ENCODE assay signal across 22 cellular contexts in the genomic region with DNA sequence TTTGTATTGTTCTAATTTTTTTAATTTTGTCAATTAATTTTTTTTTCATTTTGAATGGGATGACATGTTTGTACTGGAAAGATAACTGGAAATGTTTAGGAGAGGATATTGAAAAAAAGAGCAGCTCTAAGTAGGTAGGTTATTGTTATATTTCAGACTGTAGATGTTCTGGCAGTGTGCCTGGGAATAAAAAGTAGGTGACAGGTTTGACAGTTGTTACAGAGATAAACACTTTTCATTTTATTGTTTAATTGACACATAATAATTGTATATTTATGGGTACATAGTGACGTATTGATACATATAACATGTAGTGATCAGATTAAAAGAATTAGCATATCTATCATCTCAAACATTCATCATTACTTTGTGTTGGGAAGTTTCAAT.
DNase-seq lines count a peak whose midpoint lies in the region; ATAC-seq, FAIRE-seq and TF ChIP-seq lines count a peak whose summit lies in the region.
"Had no signal": no experiment of that assay in that cellular context is flagged by ENCODE, and none has a peak within 500 bp of the region (broad histone marks: within the 10 kb centered on the region; RNA-seq: fewer than 3 reads in every experiment).

No MANE protein-coding gene starts in this region.

- H3K4me2 ChIP-seq in A549, result no peak overlapping the region
- no peak overlapping the region for H3K4me2 ChIP-seq in GM23248 (ENCODE audit: unreplicated experiment)

- no peak overlapping the region for H3K9ac ChIP-seq in GM23248
- H3K9ac ChIP-seq: BLaER1 treated with 17β-estradiol and CSF1 and Interleukin-3, amounts not matched to agents 10 nM and 100 nM had no signal

- H3K4me1 ChIP-seq in A549, result peaks cover 8% of the 10 kb centered on the region; the same call in 2 of the 3 replicates
- H3K4me1 ChIP-seq in GM23248 (ENCODE audit: insufficient read depth), result 0 out of 2 replicates have a peak, but pooled peaks cover 8% of the 10 kb centered on the region
- peaks cover 9% of the 10 kb centered on the region for H3K4me1 ChIP-seq in mucosa of descending colon (ENCODE audit: low read depth)
- H3K4me1 ChIP-seq: BE2C had no signal

- no peak for TF ChIP-seq POLR2A in A549 (IDR thresholded peaks at IDR 0.05; ENCODE audit: low read length)

- no peaks in the 10 kb centered on the region for H4K20me1 ChIP-seq in GM23248 (ENCODE audit: insufficient read depth)
- H4K20me1 ChIP-seq: BLaER1 treated with 17β-estradiol and CSF1 and Interleukin-3, amounts not matched to agents 10 nM and 100 nM had no signal

- POLR2A ChIA-PET in A549 (lab: Yijun Ruan, JAX) (no interaction called here), HEK293T (lab: Yijun Ruan, JAX) (no interaction called here)

- CTCF ChIA-PET in A549 (lab: Yijun Ruan, JAX), result interaction anchor here (1.4 to 4.2 kb wide), 3 partner anchors 239 to 304 kb away, joined by 3 to 48 read pairs (median 6); partner anchors contain the start of gene ARRDC3
- CTCF ChIA-PET in HEK293T (lab: Yijun Ruan, JAX), result no interaction called here

- no peaks in the 10 kb centered on the region for H3K9me2 ChIP-seq in GM23248 (ENCODE audit: insufficient read depth)

- no peaks in the 10 kb centered on the region for H3K36me3 ChIP-seq in GM23248 (ENCODE audit: low read depth)
- no peaks in the 10 kb centered on the region for H3K36me3 ChIP-seq in mucosa of descending colon (ENCODE audit: low read depth)
- H3K36me3 ChIP-seq: BE2C; BLaER1 treated with 17β-estradiol and CSF1 and Interleukin-3, amounts not matched to agents 10 nM and 100 nM had no signal

- TF ChIP-seq CTCF in A549 (IDR thresholded peaks at IDR 0.05), result no peak
- no peak for TF ChIP-seq CTCF in mucosa of descending colon (IDR thresholded peaks at IDR 0.05)

- H3K27me3 ChIP-seq in GM23248 (replicated peaks; ENCODE audit: insufficient read depth), result no peaks in the 10 kb centered on the region
- H3K27me3 ChIP-seq: BE2C; BLaER1 treated with 17β-estradiol and CSF1 and Interleukin-3, amounts not matched to agents 10 nM and 100 nM had no signal

- no peak overlapping the region for H2AFZ ChIP-seq in GM23248

- ATAC-seq in A549, result no peak
- ATAC-seq in mucosa of descending colon, result peak; percentile 34

- no peak overlapping the region for H3K4me3 ChIP-seq in A549
- H3K4me3 ChIP-seq in GM23248, result no peak overlapping the region
- no peak overlapping the region for H3K4me3 ChIP-seq in mucosa of descending colon
- H3K4me3 ChIP-seq: BLaER1 treated with 17β-estradiol and CSF1 and Interleukin-3, amounts not matched to agents 10 nM and 100 nM; HAP-1 had no signal

- no peaks in the 10 kb centered on the region for H3K79me2 ChIP-seq in GM23248 (ENCODE audit: insufficient read depth)

- FAIRE-seq in A549 (lab: Jason Lieb, UNC), result peak; percentile 85
- FAIRE-seq: A204.1, GM12891, GM18507, H54 had no signal

- TF ChIP-seq EP300 in A549 (IDR thresholded peaks at IDR 0.05), result no peak

- DNase-seq in A549 (ENCODE audit: low read depth in 1 of 2, low spot score in 1 of 2) (no peak), GM23248 (no peak), dermis microvascular lymphatic vessel endothelial cell (ENCODE audit: low read depth in 2 of 2) (peak; percentile 19 to 38), mucosa of descending colon (peak in 1 of 3 donors; percentile 58), posterior cingulate gyrus (no peak), HEK293T (ENCODE audit: extremely low spot score) (no peak), foreskin melanocyte (no peak), iPS-NIHi7 (ENCODE audit: extremely low spot score) (no peak)
- DNase-seq: ACHN; BE2C; CD4-positive, alpha-beta memory T cell; COR-L47; DMS79 treated with DMSO at 0.1 percent for 48 hours; GF-D8; GOT3 had no signal

- H3K9me3 ChIP-seq in A549 (peaks cover 8% of the 10 kb centered on the region; the same call in 2 of the 3 replicates), GM23248 (ENCODE audit: low read depth) (no peaks in the 10 kb centered on the region), mucosa of descending colon (no peaks in the 10 kb centered on the region)
- H3K9me3 ChIP-seq: BE2C, HAP-1 had no signal

- 86% methylated on average over 1 of the region's 1 CpG for WGBS in A549 (ENCODE audit: missing lambda C conversion rate)
- 96 to 100% methylated on average over 1 of the region's 1 CpG for WGBS in GM23248 (ENCODE audit: low coverage in 1 of 2, low lambda C conversion rate in 2 of 2, missing lambda C conversion rate in 2 of 2), 2 experiments

- H3K27ac ChIP-seq in A549 (peak overlapping the region in 1 of 2 experiments; percentile 52; a peak in 1 of 6 replicates), GM23248 (peak overlapping the region; percentile 13; the same call in 1 of the 2 replicates)
- H3K27ac ChIP-seq: 22Rv1; BLaER1 treated with 17β-estradiol and CSF1 and Interleukin-3, amounts not matched to agents 10 nM and 100 nM had no signal

- intact Hi-C loops in mucosa of descending colon (cut with DNase I, micrococcal nuclease), result loop anchor here (5.0 kb wide), 2 partner anchors 172 to 278 kb away; partner anchors contain the start of gene ARRDC3 (in 1 of the 2)
- intact Hi-C loops in posterior cingulate gyrus (cut with DNase I), result loop anchor here (5.0 kb wide), 1 partner anchor 178 kb away; no protein-coding TSS in a partner anchor

- no peak for TF ChIP-seq RAD21 in A549 (conservative IDR thresholded peaks at IDR 0.05 in 1 of 2, IDR thresholded peaks at IDR 0.05 in 1 of 2)

- peaks cover 5% of the 10 kb centered on the region; the same call in 1 of the 2 replicates for H3F3A ChIP-seq in GM23248 (ENCODE audit: insufficient read depth)

- in situ Hi-C loops in GM23248 (cut with MboI), result loop anchor here (5.0 kb wide), 1 partner anchor 283 kb away; no protein-coding TSS in a partner anchor

TF ChIP-seq in A549, 52 proteins besides CTCF, POLR2A, EP300 and RAD21 (continues in another document):
- TF ChIP-seq, protein P1, sequence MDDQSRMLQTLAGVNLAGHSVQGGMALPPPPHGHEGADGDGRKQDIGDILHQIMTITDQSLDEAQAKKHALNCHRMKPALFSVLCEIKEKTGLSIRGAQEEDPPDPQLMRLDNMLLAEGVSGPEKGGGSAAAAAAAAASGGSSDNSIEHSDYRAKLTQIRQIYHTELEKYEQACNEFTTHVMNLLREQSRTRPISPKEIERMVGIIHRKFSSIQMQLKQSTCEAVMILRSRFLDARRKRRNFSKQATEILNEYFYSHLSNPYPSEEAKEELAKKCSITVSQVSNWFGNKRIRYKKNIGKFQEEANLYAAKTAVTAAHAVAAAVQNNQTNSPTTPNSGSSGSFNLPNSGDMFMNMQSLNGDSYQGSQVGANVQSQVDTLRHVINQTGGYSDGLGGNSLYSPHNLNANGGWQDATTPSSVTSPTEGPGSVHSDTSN (IDR thresholded peaks at IDR 0.05), result no peak
- TF ChIP-seq TP53 (CRISPR knock-in tag; IDR thresholded peaks at IDR 0.05) (no peak), PHF8 (IDR thresholded peaks at IDR 0.05; ENCODE audit: borderline replicate concordance, low read depth) (no peak), RCOR1 (IDR thresholded peaks at IDR 0.05; ENCODE audit: low read depth, low read length) (no peak), RFX5 (IDR thresholded peaks at IDR 0.05) (no peak)

TF ChIP-seq in HEK293T, 16 proteins besides CTCF, POLR2A, EP300 and RAD21:
- TF ChIP-seq ARNT (IDR thresholded peaks at IDR 0.05), result no peak
- TF ChIP-seq LEF1 (IDR thresholded peaks at IDR 0.05; ENCODE audit: borderline replicate concordance), result no peak
- no peak for TF ChIP-seq SP1 (IDR thresholded peaks at IDR 0.05)
- no peak for TF ChIP-seq L3MBTL2 (conservative IDR thresholded peaks at IDR 0.05)
- no peak for TF ChIP-seq FOXK2 (IDR thresholded peaks at IDR 0.05)
- TF ChIP-seq FOXM1 (IDR thresholded peaks at IDR 0.05; ENCODE audit: borderline replicate concordance), result no peak
- no peak for TF ChIP-seq TARDBP (IDR thresholded peaks at IDR 0.05)
- no peak for TF ChIP-seq ELF4 (IDR thresholded peaks at IDR 0.05)
- TF ChIP-seq FOXA1 (IDR thresholded peaks at IDR 0.05), result no peak
- TF ChIP-seq CTBP1 (IDR thresholded peaks at IDR 0.05; ENCODE audit: borderline replicate concordance), result no peak
- TF ChIP-seq, protein P2, sequence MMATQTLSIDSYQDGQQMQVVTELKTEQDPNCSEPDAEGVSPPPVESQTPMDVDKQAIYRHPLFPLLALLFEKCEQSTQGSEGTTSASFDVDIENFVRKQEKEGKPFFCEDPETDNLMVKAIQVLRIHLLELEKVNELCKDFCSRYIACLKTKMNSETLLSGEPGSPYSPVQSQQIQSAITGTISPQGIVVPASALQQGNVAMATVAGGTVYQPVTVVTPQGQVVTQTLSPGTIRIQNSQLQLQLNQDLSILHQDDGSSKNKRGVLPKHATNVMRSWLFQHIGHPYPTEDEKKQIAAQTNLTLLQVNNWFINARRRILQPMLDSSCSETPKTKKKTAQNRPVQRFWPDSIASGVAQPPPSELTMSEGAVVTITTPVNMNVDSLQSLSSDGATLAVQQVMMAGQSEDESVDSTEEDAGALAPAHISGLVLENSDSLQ (IDR thresholded peaks at IDR 0.05), result no peak
- no peak for TF ChIP-seq SUZ12 (IDR thresholded peaks at IDR 0.05)

Comparison
In these comparisons a context has a peak if more than half of its experiments do, and no peak if none do; other contexts are left out.
1. DNase-seq: peak in dermis microvascular lymphatic vessel endothelial cell (2 of 2); none in A549 (0 of 2), GM23248 (single experiment), posterior cingulate gyrus (0 of 10), HEK293T (single experiment), foreskin melanocyte (single experiment) and iPS-NIHi7 (single experiment).